ENCODE assay signal across 8 cellular contexts in genomic region chr9:115883467-115884329, GRCh38.
DNase-seq lines count a peak whose midpoint lies in the region; ATAC-seq, FAIRE-seq and TF ChIP-seq lines count a peak whose summit lies in the region.

No MANE protein-coding gene starts in this region.

- H3K27ac ChIP-seq in DOHH2 (ENCODE audit: low read depth, low read length) (no peak overlapping the region), adrenal gland (no peak overlapping the region), kidney (ENCODE audit: low read depth in 2 of 2, low read length in 2 of 2) (no peak overlapping the region), aorta (ENCODE audit: low read depth in 1 of 2, low read length in 2 of 2) (no peak overlapping the region)

- 13 to 54% (median 23%) methylated on average over 2 to 5 of the region's 5 CpGs for WGBS in adrenal gland, 4 donors
- 70 to 74% methylated on average over 5 of the region's 5 CpGs for WGBS in aorta, 2 donors

- no peak overlapping the region for H3K4me3 ChIP-seq in DOHH2 (ENCODE audit: low read length)
- no peak overlapping the region for H3K4me3 ChIP-seq in LNCaP clone FGC (ENCODE audit: low read depth, low read length)
- no peak overlapping the region for H3K4me3 ChIP-seq in adrenal gland
- H3K4me3 ChIP-seq in kidney (ENCODE audit: low read length in 2 of 2), result no peak overlapping the region
- H3K4me3 ChIP-seq in aorta (ENCODE audit: low read length in 2 of 2), result no peak overlapping the region

- H4K20me1 ChIP-seq in DOHH2 (ENCODE audit: control insufficient read depth, insufficient read depth, low read depth, low read length), result no peaks in the 10 kb centered on the region

- no peaks in the 10 kb centered on the region for H3K36me3 ChIP-seq in DOHH2 (ENCODE audit: control insufficient read depth, low read length)
- H3K36me3 ChIP-seq in adrenal gland (replicated peaks in 1 of 2), result no peaks in the 10 kb centered on the region
- no peaks in the 10 kb centered on the region for H3K36me3 ChIP-seq in kidney (ENCODE audit: control insufficient read depth in 1 of 2, insufficient read depth in 2 of 2, low read length in 2 of 2)
- H3K36me3 ChIP-seq in aorta (ENCODE audit: control insufficient read depth in 1 of 2, insufficient read depth in 2 of 2, low read length in 1 of 2), result no peaks in the 10 kb centered on the region

- no peak for TF ChIP-seq POLR2A in adrenal gland (IDR thresholded peaks at IDR 0.05)

- no peak for ATAC-seq in HG03097 (IDR thresholded peaks at IDR 0.05; ENCODE audit: low FRiP score, unreplicated experiment)
- ATAC-seq in aorta (ENCODE audit: low FRiP score), result no peak

- FAIRE-seq in kidney (lab: Jason Lieb, UNC), result no peak

- H3K4me2 ChIP-seq in DOHH2 (ENCODE audit: low read length), result no peak overlapping the region

- H3F3A ChIP-seq in DOHH2 (ENCODE audit: control insufficient read depth, insufficient read depth), result no peaks in the 10 kb centered on the region

- no peaks in the 10 kb centered on the region for H3K79me2 ChIP-seq in DOHH2 (ENCODE audit: control insufficient read depth, low read length)

- no peaks in the 10 kb centered on the region for H3K9me2 ChIP-seq in DOHH2 (replicated peaks; ENCODE audit: control insufficient read depth, low read length)

- H3K27me3 ChIP-seq in DOHH2 (ENCODE audit: control insufficient read depth, low read length) (no peaks in the 10 kb centered on the region), adrenal gland (no peaks in the 10 kb centered on the region), aorta (ENCODE audit: control insufficient read depth in 1 of 2, insufficient read depth in 2 of 2, low read length in 1 of 2) (no peaks in the 10 kb centered on the region)

- intact Hi-C loops in adrenal gland (cut with DNase I) (no loop called here), kidney (cut with DNase I) (no loop called here), aorta (cut with DNase I) (loop anchor here in 1 of 2 donors (5.0 kb wide), 1 partner anchor 269 kb away; the partner anchor contains the start of gene PAPPA)

- no peak overlapping the region for H3K9ac ChIP-seq in kidney (ENCODE audit: low read length in 2 of 2)

- DNase-seq in LNCaP clone FGC (ENCODE audit: low read depth) (peak; percentile 38), adrenal gland (peak in 2 of 7 donors; percentile 2 to 15), kidney (no peak), aorta (no peak)
- DNase-seq in central memory CD4-positive, alpha-beta T cell, result no peak
- DNase-seq in stimulated activated CD4-positive, alpha-beta T cell treated with anti-CD3 and anti-CD28 coated beads, Interleukin-2, amount 100 ng/mL, for 24 hours, result no peak

- TF ChIP-seq CTCF in DOHH2 (IDR thresholded peaks at IDR 0.05; ENCODE audit: low read depth, low read length, poor library complexity, severe bottlenecking) (peak; percentile 52), LNCaP clone FGC (IDR thresholded peaks at IDR 0.05; ENCODE audit: control insufficient read depth, extremely low read depth, insufficient read depth) (peak; percentile 96), adrenal gland (IDR thresholded peaks at IDR 0.05) (peak; percentile 6 to 47 (median 26)), kidney (IDR thresholded peaks at IDR 0.05; ENCODE audit: borderline replicate concordance, extremely low read depth, insufficient read depth) (peak; percentile 72)

- no peaks in the 10 kb centered on the region for H3K4me1 ChIP-seq in DOHH2 (ENCODE audit: control insufficient read depth, low read length)
- no peaks in the 10 kb centered on the region for H3K4me1 ChIP-seq in adrenal gland (replicated peaks in 1 of 2)
- H3K4me1 ChIP-seq in kidney (ENCODE audit: control insufficient read depth in 1 of 2, insufficient read depth in 1 of 2, low read depth in 1 of 2, low read length in 2 of 2), result no peaks in the 10 kb centered on the region
- peaks cover 2 to 5% of the 10 kb centered on the region in 2 donors for H3K4me1 ChIP-seq in aorta (ENCODE audit: control insufficient read depth in 1 of 2, insufficient read depth in 2 of 2, low read length in 2 of 2)

- no peaks in the 10 kb centered on the region for H3K9me3 ChIP-seq in DOHH2 (ENCODE audit: control insufficient read depth, insufficient read depth, low read length)
- no peaks in the 10 kb centered on the region for H3K9me3 ChIP-seq in adrenal gland (replicated peaks in 1 of 3)
- no peaks in the 10 kb centered on the region for H3K9me3 ChIP-seq in kidney (ENCODE audit: control insufficient read depth in 1 of 2, low read length in 2 of 2)
- H3K9me3 ChIP-seq in aorta (ENCODE audit: control insufficient read depth, low read length), result no peaks in the 10 kb centered on the region

Comparison
In these comparisons a context has a peak if more than half of its experiments do, and no peak if none do; other contexts are left out.
1. CTCF ChIP-seq: peak in every context shown above with its lines; median percentile 96 in LNCaP clone FGC; 72 in kidney; 52 in DOHH2; 26 in adrenal gland.